In the genomic region with DNA sequence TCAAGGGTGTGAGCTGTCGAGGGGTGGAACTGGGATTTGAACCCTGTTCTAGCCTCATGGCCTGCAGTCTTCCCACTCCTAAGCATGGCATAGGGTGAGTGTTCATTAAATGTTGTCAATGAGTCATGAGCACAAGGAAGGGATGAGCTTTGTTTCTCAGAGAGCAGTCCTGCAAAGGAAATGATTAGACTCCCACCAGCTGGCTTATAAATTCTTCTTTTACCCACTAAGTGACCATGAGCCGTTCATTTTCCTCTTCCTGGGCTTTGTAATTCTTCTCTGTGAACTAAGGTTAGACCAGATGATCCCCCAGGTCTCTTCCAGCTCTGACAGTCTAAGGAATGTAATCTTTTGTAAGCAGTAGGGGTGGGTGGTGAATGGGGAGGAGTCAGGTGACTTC, we compare ENCODE assay signal across 22 cellular contexts. TPM values are rescaled to one million over a fixed set of nuclear protein-coding genes. Genes with fewer than 3 reads are reported as not detected.
A peak's percentile ranks its signal among the peaks of the same experiment; 100 is the strongest.
DNase-seq lines count a peak whose midpoint lies in the region; ATAC-seq, FAIRE-seq and TF ChIP-seq lines count a peak whose summit lies in the region.
"Had no signal": no experiment of that assay in that cellular context is flagged by ENCODE, and none has a peak within 500 bp of the region (broad histone marks: within the 10 kb centered on the region; RNA-seq: fewer than 3 reads in every experiment).

No MANE protein-coding gene starts in this region.

- no peak overlapping the region for H3K27ac Mint-ChIP-seq in neural progenitor cell

- no peaks in the 10 kb centered on the region for H4K20me1 ChIP-seq in Karpas-422 (ENCODE audit: insufficient read depth, low read depth, low read length)
- no peaks in the 10 kb centered on the region for H4K20me1 ChIP-seq in endothelial cell of umbilical vein (replicated peaks; ENCODE audit: control insufficient read depth, extremely low read depth, insufficient read depth, low read length)
- H4K20me1 ChIP-seq in neural progenitor cell (ENCODE audit: low read depth) = no peaks in the 10 kb centered on the region

- dilution Hi-C loops in endothelial cell of umbilical vein (cut with MboI; ENCODE audit: extremely low pct_ligation_motif_present, low sequenced_read_pairs) = no loop called here

- POLR2A ChIA-PET in endothelial cell of umbilical vein (lab: Charles Lee) = no interaction called here

- in situ Hi-C loops in Caki2 (cut with HindIII; ENCODE audit: low pct_unique_long_range_greater_than_20kb, low sequenced_read_pairs) = no loop called here

- H3K9me3 ChIP-seq in Karpas-422 (ENCODE audit: low read length) (no peaks in the 10 kb centered on the region), endothelial cell of umbilical vein (replicated peaks; ENCODE audit: control insufficient read depth, insufficient read depth, low read length) (no peaks in the 10 kb centered on the region), neural progenitor cell (ENCODE audit: low read depth) (no peaks in the 10 kb centered on the region), right atrium auricular region (no peaks in the 10 kb centered on the region), testis (no peaks in the 10 kb centered on the region)
- H3K9me3 ChIP-seq: BE2C, mucosa of descending colon, SJSA1 had no signal

- no peak overlapping the region for H3K9ac ChIP-seq in Karpas-422 (ENCODE audit: low read length)
- H3K9ac ChIP-seq in endothelial cell of umbilical vein (replicated peaks; ENCODE audit: extremely low read depth, insufficient read depth, low read length) = no peak overlapping the region
- no peak overlapping the region for H3K9ac ChIP-seq in neural progenitor cell

- H3K36me3 Mint-ChIP-seq in neural progenitor cell = no peaks in the 10 kb centered on the region

- H3K4me2 ChIP-seq in Karpas-422 (ENCODE audit: low read depth, low read length, poor library complexity, severe bottlenecking) (no peak overlapping the region), endothelial cell of umbilical vein (ENCODE audit: insufficient read depth, low read length) (no peak overlapping the region), neural progenitor cell (no peak overlapping the region)

- H3K9me1 ChIP-seq in endothelial cell of umbilical vein (replicated peaks; ENCODE audit: control insufficient read depth, extremely low read depth, insufficient read depth, low read length) = no peaks in the 10 kb centered on the region

- H3K27me3 Mint-ChIP-seq in neural progenitor cell (ENCODE audit: insufficient read depth, low read depth) = no peaks in the 10 kb centered on the region

- no TSS peak for BruUV-seq in endothelial cell of umbilical vein (replicated peaks; lab: Mats Ljungman, UMichigan)

- ATAC-seq in HG03097 (IDR thresholded peaks at IDR 0.05; ENCODE audit: low FRiP score, unreplicated experiment) (no peak), GM19463 (IDR thresholded peaks at IDR 0.05; ENCODE audit: unreplicated experiment) (no peak)
- ATAC-seq: left cardiac atrium, mucosa of descending colon had no signal

- no peaks in the 10 kb centered on the region for H3K9me3 Mint-ChIP-seq in neural progenitor cell

- 73 to 75% methylated on average over 2 of the region's 2 CpGs for WGBS in testis, 2 donors

- TF ChIP-seq CTCF in endothelial cell of umbilical vein (IDR thresholded peaks at IDR 0.05; ENCODE audit: extremely low read depth in 1 of 2, insufficient read depth in 1 of 2, low read depth in 1 of 2, low read length in 2 of 2) (no peak), neural progenitor cell (IDR thresholded peaks at IDR 0.05) (no peak), right atrium auricular region (IDR thresholded peaks at IDR 0.05) (no peak), testis (IDR thresholded peaks at IDR 0.05) (no peak)

- H3K27me3 ChIP-seq in Karpas-422 (ENCODE audit: low read length) = no peaks in the 10 kb centered on the region
- peaks cover 6 to 7% of the 10 kb centered on the region in 2 experiments for H3K27me3 ChIP-seq in endothelial cell of umbilical vein (ENCODE audit: control insufficient read depth in 2 of 2, insufficient read depth in 2 of 2, low read length in 2 of 2)
- H3K27me3 ChIP-seq in neural progenitor cell = no peaks in the 10 kb centered on the region
- H3K27me3 ChIP-seq in right atrium auricular region = no peaks in the 10 kb centered on the region
- H3K27me3 ChIP-seq in testis = no peaks in the 10 kb centered on the region
- H3K27me3 ChIP-seq: SJSA1 had no signal

- H3K9me2 ChIP-seq in Karpas-422 (replicated peaks; ENCODE audit: insufficient read depth, low read length) = no peaks in the 10 kb centered on the region

- no peaks in the 10 kb centered on the region for H3F3A ChIP-seq in neural progenitor cell (ENCODE audit: low read depth)

- H3K4me3 Mint-ChIP-seq in neural progenitor cell = no peak overlapping the region

- H3K4me1 ChIP-seq in Karpas-422 (ENCODE audit: low read length) (peaks cover 23% of the 10 kb centered on the region), endothelial cell of umbilical vein (ENCODE audit: control insufficient read depth, extremely low read depth, insufficient read depth, low read length) (no peaks in the 10 kb centered on the region), neural progenitor cell (no peaks in the 10 kb centered on the region), right atrium auricular region (no peaks in the 10 kb centered on the region), testis (no peaks in the 10 kb centered on the region)
- H3K4me1 ChIP-seq: BE2C had no signal

- H3K36me3 ChIP-seq in Karpas-422 (ENCODE audit: insufficient read depth, low read length) (no peaks in the 10 kb centered on the region), endothelial cell of umbilical vein (ENCODE audit: control insufficient read depth in 2 of 2, extremely low read depth in 1 of 2, insufficient read depth in 2 of 2, low read length in 2 of 2) (no peaks in the 10 kb centered on the region), neural progenitor cell (no peaks in the 10 kb centered on the region), right atrium auricular region (no peaks in the 10 kb centered on the region), testis (ENCODE audit: low read depth, missing control alignments) (no peaks in the 10 kb centered on the region)
- H3K36me3 ChIP-seq: BE2C, SJSA1 had no signal

- TF ChIP-seq POLR2A in endothelial cell of umbilical vein (IDR thresholded peaks at IDR 0.05; ENCODE audit: low read depth, low read length) = no peak
- TF ChIP-seq POLR2A in testis (IDR thresholded peaks at IDR 0.05) = no peak

- H3K79me2 ChIP-seq in Karpas-422 (ENCODE audit: low read length) (no peaks in the 10 kb centered on the region), endothelial cell of umbilical vein (ENCODE audit: control insufficient read depth, insufficient read depth, low read length) (no peaks in the 10 kb centered on the region), neural progenitor cell (ENCODE audit: low read depth) (no peaks in the 10 kb centered on the region)

- no peak for FAIRE-seq in endothelial cell of umbilical vein (lab: Jason Lieb, UNC)
- FAIRE-seq: GM19239 had no signal

- DNase-seq in Caki2 (ENCODE audit: low read depth) (peak; percentile 62), Karpas-422 (peak; percentile 24), endothelial cell of umbilical vein (ENCODE audit: low read depth, low spot score) (peak; percentile 14), neural progenitor cell (ENCODE audit: low spot score) (peak; percentile 27), right atrium auricular region (ENCODE audit: low spot score) (no peak), testis (no peak)
- DNase-seq: activated CD4-positive, alpha-beta T cell treated with anti-CD3 and anti-CD28 coated beads for 48 hours; activated CD8-positive, alpha-beta memory T cell treated with anti-CD3 and anti-CD28 coated beads, Interleukin-2, amount 50 U/mL, for 48 hours; activated naive CD4-positive, alpha-beta T cell; BE2C; DMS153; erythroblast; KBM-7; left cardiac atrium; mucosa of descending colon; NCI-H1105 treated with DMSO at 0.1 percent for 48 hours; nucleus accumbens; stimulated activated CD4-positive, alpha-beta T cell treated with anti-CD3 and anti-CD28 coated beads, Interleukin-4, amount 100 ng/mL, for 1 hour had no signal

- intact Hi-C loops in endothelial cell of umbilical vein (cut with micrococcal nuclease) (no loop called here), testis (cut with DNase I; ENCODE audit: low total_unique reads) (no loop called here)

- H3K27ac ChIP-seq in Karpas-422 (ENCODE audit: low read length) = no peak overlapping the region
- no peak overlapping the region for H3K27ac ChIP-seq in endothelial cell of umbilical vein (ENCODE audit: insufficient read depth, low read depth, low read length)
- H3K27ac ChIP-seq in neural progenitor cell = no peak overlapping the region
- H3K27ac ChIP-seq in right atrium auricular region = no peak overlapping the region
- no peak overlapping the region for H3K27ac ChIP-seq in testis
- H3K27ac ChIP-seq: SJSA1 had no signal

- H3K4me3 ChIP-seq in Karpas-422 (ENCODE audit: low read length) (no peak overlapping the region), endothelial cell of umbilical vein (replicated peaks in 1 of 3; ENCODE audit: insufficient read depth in 1 of 3, low read depth in 1 of 3, low read length in 3 of 3) (no peak overlapping the region), neural progenitor cell (no peak overlapping the region), right atrium auricular region (no peak overlapping the region), testis (no peak overlapping the region)
- H3K4me3 ChIP-seq: mucosa of descending colon, SJSA1 had no signal

- peaks cover 31% of the 10 kb centered on the region for H3K4me1 Mint-ChIP-seq in neural progenitor cell

- H2AFZ ChIP-seq in Karpas-422 (ENCODE audit: low read length) = no peak overlapping the region
- H2AFZ ChIP-seq in endothelial cell of umbilical vein (ENCODE audit: low read depth, low read length) = no peak overlapping the region
- H2AFZ ChIP-seq in neural progenitor cell (replicated peaks) = no peak overlapping the region

- CTCF ChIA-PET in endothelial cell of umbilical vein (lab: Charles Lee) = interaction anchor here (0.9 to 3.3 kb wide), 5 partner anchors 21 to 143 kb away, joined by 3 to 16 read pairs (median 5); no protein-coding TSS in a partner anchor

RNA-seq across cellular contexts. Expression of gene HNF1B, which starts 47.9 kb away (rescaled TPM):
- 3.6 and 11.4 TPM in 2 replicates for total RNA-seq in Caki2 (2014; rRNA removed; shearing (Covaris generic); ENCODE audit: low replicate concordance)
- total RNA-seq in Karpas-422 (2014; rRNA removed; shearing (Covaris generic); ENCODE audit: low replicate concordance) = not detected in 2 replicates
- total RNA-seq in endothelial cell of umbilical vein = not detected in 2 replicates
- not detected in 2 replicates for polyA plus RNA-seq in endothelial cell of umbilical vein
- not detected in 2 replicates for polyA plus RNA-seq in endothelial cell of umbilical vein (2011; cell fraction: cytosol; rRNA removed)
- polyA plus RNA-seq in endothelial cell of umbilical vein (2011; cell fraction: nucleus; rRNA removed) = not detected in 2 replicates
- polyA plus RNA-seq in endothelial cell of umbilical vein (2012) = not detected in 2 replicates
- not detected in 2 replicates for polyA minus RNA-seq in endothelial cell of umbilical vein
- not detected for polyA minus RNA-seq in endothelial cell of umbilical vein (2011; cell fraction: cytosol; rRNA and poly(A)+ RNA removed)
- not detected in 2 replicates for polyA minus RNA-seq in endothelial cell of umbilical vein (2011; cell fraction: nucleus; rRNA and poly(A)+ RNA removed)
- total RNA-seq in neural progenitor cell (ENCODE audit: low replicate concordance) = 0.15 TPM in 1 of 2 replicates, not detected in the other
- not detected for total RNA-seq in right atrium auricular region
- total RNA-seq in testis = 1 to 10 TPM; 2.9 to 3.2 TPM
- polyA plus RNA-seq in testis (ENCODE audit: insufficient read depth, low read depth, low replicate concordance) = 6.3 TPM
- total RNA-seq: left cardiac atrium, SJSA1 had no signal

Comparison
In these comparisons a context has a peak if more than half of its experiments do, and no peak if none do; other contexts are left out.
1. DNase-seq: peak in Caki2 (single experiment), Karpas-422 (single experiment), endothelial cell of umbilical vein (single experiment) and neural progenitor cell (single experiment); none in right atrium auricular region (single experiment) and testis (single experiment).